15 cellular contexts compared by ENCODE assay signal in genomic region chr14:64646103-64646502, GRCh38. TPM values are rescaled to one million over a fixed set of nuclear protein-coding genes. Genes with fewer than 3 reads are reported as not detected.
DNase-seq lines count a peak whose midpoint lies in the region; ATAC-seq and TF ChIP-seq lines count a peak whose summit lies in the region.
"Had no signal": no experiment of that assay in that cellular context is flagged by ENCODE, and none has a peak within 500 bp of the region (broad histone marks: within the 10 kb centered on the region; RNA-seq: fewer than 3 reads in every experiment).

No MANE protein-coding gene starts in this region.

- DNase-seq in GM23338 (ENCODE audit: low spot score) = peak; percentile 29
- DNase-seq in cardiac fibroblast (ENCODE audit: low read depth in 2 of 2) = peak; percentile 67 to 86
- no peak for DNase-seq in left lobe of liver (ENCODE audit: low spot score)
- DNase-seq in NCI-H226 = no peak
- DNase-seq in H4 (ENCODE audit: low spot score) = no peak
- no peak for DNase-seq in activated effector memory CD4-positive, alpha-beta T cell treated with anti-CD3 and anti-CD28 coated beads, Interleukin-2, amount 50 U/mL, for 16 hours
- no peak for DNase-seq in GM19240 (ENCODE audit: insufficient read length, low spot score)
- DNase-seq: activated naive CD8-positive, alpha-beta T cell treated with anti-CD3 and anti-CD28 coated beads, Interleukin-2, amount 50 U/mL, for 24 hours; NCI-H2029 treated with DMSO at 0.1 percent for 48 hours; pancreas; SHP77; stimulated activated CD4-positive, alpha-beta T cell treated with anti-CD3 and anti-CD28 coated beads, Interleukin-4, amount 100 ng/mL, for 4 hours; stimulated activated naive CD4-positive, alpha-beta T cell had no signal

- no peak for ATAC-seq in GM23338
- ATAC-seq in left lobe of liver = peak; percentile 6
- ATAC-seq: activated naive CD8-positive, alpha-beta T cell treated with anti-CD3 and anti-CD28 coated beads, Interleukin-2, amount 50 U/mL, for 24 hours had no signal

- H3F3A ChIP-seq in GM23338 (replicated peaks; ENCODE audit: low read depth) = 0 out of 2 replicates have a peak, but pooled peaks cover 10% of the 10 kb centered on the region

- H3K27ac Mint-ChIP-seq in GM23338 = peak overlapping the region; percentile 95
- H3K27ac Mint-ChIP-seq: activated naive CD8-positive, alpha-beta T cell treated with anti-CD3 and anti-CD28 coated beads, Interleukin-2, amount 50 U/mL, for 24 hours had no signal

- H3K36me3 Mint-ChIP-seq in GM23338 (ENCODE audit: low read depth) = peaks cover 11% of the 10 kb centered on the region

- no peaks in the 10 kb centered on the region for H3K79me2 ChIP-seq in GM23338 (replicated peaks; ENCODE audit: insufficient read depth)

- H3K27me3 ChIP-seq in GM23338 (ENCODE audit: insufficient read depth) (no peaks in the 10 kb centered on the region), skeletal muscle satellite cell (ENCODE audit: control insufficient read depth, insufficient read depth, low read length) (no peaks in the 10 kb centered on the region)
- H3K27me3 ChIP-seq: pancreas had no signal

- peaks cover 12% of the 10 kb centered on the region for H3K4me1 ChIP-seq in GM23338 (ENCODE audit: insufficient read depth)
- peaks cover 16% of the 10 kb centered on the region for H3K4me1 ChIP-seq in skeletal muscle satellite cell (ENCODE audit: control insufficient read depth, insufficient read depth, low read length)

- H3K4me3 ChIP-seq in GM23338 (no peak overlapping the region), cardiac fibroblast (replicated peaks in 1 of 2; ENCODE audit: low read depth in 2 of 2, low read length in 2 of 2) (no peak overlapping the region), skeletal muscle satellite cell (ENCODE audit: low read length) (peak overlapping the region; percentile 13)
- H3K4me3 ChIP-seq: lung, pancreas had no signal

- H3K4me2 ChIP-seq in GM23338 (peak overlapping the region; percentile 2; the same call in 1 of the 2 replicates), skeletal muscle satellite cell (ENCODE audit: low read length) (peak overlapping the region; percentile 30)

- 0 out of 3 replicates have a peak overlapping the region, but pooled peaks have one; percentile 51 for H3K4me3 Mint-ChIP-seq in GM23338
- H3K4me3 Mint-ChIP-seq: activated naive CD8-positive, alpha-beta T cell treated with anti-CD3 and anti-CD28 coated beads, Interleukin-2, amount 50 U/mL, for 24 hours had no signal

- TF ChIP-seq CTCF in GM23338 (conservative IDR thresholded peaks at IDR 0.05; ENCODE audit: low read depth in 2 of 2) (no peak), cardiac fibroblast (IDR thresholded peaks at IDR 0.05; ENCODE audit: low read depth, low read length) (no peak)

- H4K20me1 ChIP-seq in GM23338 (replicated peaks; ENCODE audit: insufficient read depth) = no peaks in the 10 kb centered on the region

- H3K9me3 Mint-ChIP-seq in GM23338 = peaks cover 14% of the 10 kb centered on the region
- H3K9me3 Mint-ChIP-seq: activated naive CD8-positive, alpha-beta T cell treated with anti-CD3 and anti-CD28 coated beads, Interleukin-2, amount 50 U/mL, for 24 hours had no signal

- H3K9me2 ChIP-seq in GM23338 (ENCODE audit: insufficient read depth) = 0 out of 2 replicates have a peak, but pooled peaks cover 8% of the 10 kb centered on the region

- peak overlapping the region; percentile 81 for H3K9ac ChIP-seq in skeletal muscle satellite cell (ENCODE audit: low read depth, low read length)

- H3K27me3 Mint-ChIP-seq in GM23338 (ENCODE audit: insufficient read depth, low read depth, poor library complexity) = peaks cover 14% of the 10 kb centered on the region

- no peaks in the 10 kb centered on the region for H3K36me3 ChIP-seq in GM23338 (ENCODE audit: insufficient read depth)
- no peaks in the 10 kb centered on the region for H3K36me3 ChIP-seq in skeletal muscle satellite cell (ENCODE audit: insufficient read depth, low read length)
- H3K36me3 ChIP-seq: pancreas had no signal

- peak overlapping the region; percentile 93 for H3K27ac ChIP-seq in GM23338 (ENCODE audit: low read depth)

- H3K9me3 ChIP-seq in skeletal muscle satellite cell (replicated peaks; ENCODE audit: low read length) = no peaks in the 10 kb centered on the region
- H3K9me3 ChIP-seq: pancreas had no signal

- H2AFZ ChIP-seq in GM23338 = no peak overlapping the region

- H3K4me1 Mint-ChIP-seq in GM23338 = peaks cover 40% of the 10 kb centered on the region
- H3K4me1 Mint-ChIP-seq: activated naive CD8-positive, alpha-beta T cell treated with anti-CD3 and anti-CD28 coated beads, Interleukin-2, amount 50 U/mL, for 24 hours had no signal

TF ChIP-seq in GM23338, 12 proteins besides CTCF, POLR2A, EP300 and RAD21:
- TF ChIP-seq ETS1 (IDR thresholded peaks at IDR 0.05) (no peak), CREB1 (CRISPR knock-in tag; IDR thresholded peaks at IDR 0.05; ENCODE audit: low read depth) (no peak), EZH2phosphoT487 (IDR thresholded peaks at IDR 0.05; ENCODE audit: unreplicated experiment) (no peak), POLR2AphosphoS5 (IDR thresholded peaks at IDR 0.05; ENCODE audit: low read depth) (no peak), EZH2 (IDR thresholded peaks at IDR 0.05; ENCODE audit: low read depth, unreplicated experiment) (no peak), NANOG (IDR thresholded peaks at IDR 0.05; ENCODE audit: borderline replicate concordance) (no peak)

RNA-seq across cellular contexts. Expression of gene PLEKHG3, which starts 58.1 kb away (rescaled TPM):
- total RNA-seq in GM23338 (2014; rRNA removed; shearing (Covaris generic)) = 83.1 and 83.9 TPM in 2 replicates
- polyA plus RNA-seq in GM23338 (2016; fragmentation: Nextera tagmentation; extraction: Ambion mirVana) = 23.0 and 30.8 TPM in 2 replicates
- total RNA-seq in left lobe of liver = 32.8 TPM
- 0.87 and 1.3 TPM in 2 replicates for total RNA-seq in skeletal muscle satellite cell (2012; rRNA removed)
- 4.6 and 8.9 TPM in 2 replicates for total RNA-seq in H4 (2014; rRNA removed; shearing (Covaris generic))

Comparison
In these comparisons a context has a peak if more than half of its experiments do, and no peak if none do; other contexts are left out.
1. DNase-seq: peak in GM23338 (single experiment) and cardiac fibroblast (2 of 2); none in left lobe of liver (single experiment), NCI-H226 (single experiment), H4 (single experiment), activated effector memory CD4-positive, alpha-beta T cell treated with anti-CD3 and anti-CD28 coated beads, Interleukin-2, amount 50 U/mL, for 16 hours (single experiment) and GM19240 (single experiment).